In the genomic region with DNA sequence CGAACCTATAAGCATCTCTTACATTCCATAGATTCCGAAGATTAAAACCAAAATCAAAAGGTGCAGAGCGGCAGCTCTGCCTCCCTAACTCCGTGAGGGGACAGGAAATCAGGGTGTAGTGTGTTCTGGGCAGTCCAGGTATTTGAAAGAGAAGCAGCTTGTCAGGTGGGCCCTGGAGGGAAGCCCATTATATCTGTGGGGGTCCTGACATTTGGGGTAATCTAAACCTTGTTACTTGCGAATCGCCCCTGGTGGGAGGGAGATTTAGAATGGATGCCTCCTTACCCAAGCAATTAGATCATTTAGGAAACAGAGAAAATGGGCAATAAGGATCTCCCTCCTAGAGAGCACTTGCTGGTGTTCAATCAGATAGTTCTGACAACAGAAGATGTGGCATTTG, we compare ENCODE assay signal across 21 cellular contexts.
DNase-seq lines count a peak whose midpoint lies in the region; ATAC-seq and TF ChIP-seq lines count a peak whose summit lies in the region.
"Had no signal": no experiment of that assay in that cellular context is flagged by ENCODE, and none has a peak within 500 bp of the region (broad histone marks: within the 10 kb centered on the region; RNA-seq: fewer than 3 reads in every experiment).

No MANE protein-coding gene starts in this region.

- no peak overlapping the region for H3K4me3 Mint-ChIP-seq in MCF 10A (ENCODE audit: unreplicated experiment)
- H3K4me3 Mint-ChIP-seq in type B pancreatic cell: peak overlapping the region; percentile 10
- H3K4me3 Mint-ChIP-seq: CD8-positive, alpha-beta T cell; HFFc6 had no signal

- dilution Hi-C loops in mammary epithelial cell (cut with HindIII; ENCODE audit: low sequenced_read_pairs): no loop called here

- no peak overlapping the region for H3K27ac ChIP-seq in mammary epithelial cell (ENCODE audit: insufficient read depth, low read depth, low read length)
- no peak overlapping the region for H3K27ac ChIP-seq in PC-3 (ENCODE audit: low read length)
- peak overlapping the region; percentile 70 for H3K27ac ChIP-seq in hepatocyte
- H3K27ac ChIP-seq: BLaER1, GM23248, KMS-11 had no signal

- H4K20me1 ChIP-seq in mammary epithelial cell (ENCODE audit: insufficient read depth, low read length) (no peaks in the 10 kb centered on the region), PC-3 (ENCODE audit: low read length) (no peaks in the 10 kb centered on the region), hepatocyte (ENCODE audit: insufficient read depth, poor library complexity, severe bottlenecking) (no peaks in the 10 kb centered on the region)
- H4K20me1 ChIP-seq: BLaER1 had no signal

- H3K27me3 ChIP-seq in mammary epithelial cell (ENCODE audit: insufficient read depth, low read length) (no peaks in the 10 kb centered on the region), PC-3 (ENCODE audit: low read length) (no peaks in the 10 kb centered on the region), hepatocyte (no peaks in the 10 kb centered on the region)
- H3K27me3 ChIP-seq: BLaER1 had no signal

- BruUV-seq in MCF 10A (replicated peaks; lab: Mats Ljungman, UMichigan) (no TSS peak), mammary epithelial cell (replicated peaks; lab: Mats Ljungman, UMichigan) (no TSS peak), PC-3 (replicated peaks; lab: Mats Ljungman, UMichigan) (no TSS peak)

- TF ChIP-seq CTCF in MCF 10A (IDR thresholded peaks at IDR 0.05; ENCODE audit: unreplicated experiment) (no peak), mammary epithelial cell (conservative IDR thresholded peaks at IDR 0.05 in 1 of 2, IDR thresholded peaks at IDR 0.05 in 1 of 2; ENCODE audit: extremely low read depth in 1 of 2, insufficient read depth in 1 of 2, low read depth in 1 of 2, low read length in 2 of 2) (no peak), PC-3 (conservative IDR thresholded peaks at IDR 0.05; ENCODE audit: low read depth, low read length) (no peak), hepatocyte (IDR thresholded peaks at IDR 0.05; ENCODE audit: poor library complexity) (no peak), type B pancreatic cell (conservative IDR thresholded peaks at IDR 0.05) (no peak)

- WGBS in mammary epithelial cell (ENCODE audit: low coverage, missing lambda C conversion rate): 91% methylated on average over 6 of the region's 6 CpGs
- 84% methylated on average over 6 of the region's 6 CpGs for WGBS in hepatocyte (ENCODE audit: low lambda C conversion rate, missing lambda C conversion rate)

- H3K4me3 ChIP-seq in mammary epithelial cell (replicated peaks in 1 of 3; ENCODE audit: insufficient read depth in 1 of 3, low read depth in 2 of 3, low read length in 3 of 3) (no peak overlapping the region), PC-3 (ENCODE audit: low read length) (no peak overlapping the region), hepatocyte (no peak overlapping the region)
- H3K4me3 ChIP-seq: BLaER1 had no signal

- DNase-seq in MCF 10A (ENCODE audit: unreplicated experiment) (no peak), mammary epithelial cell (no peak), PC-3 (no peak), hepatocyte (ENCODE audit: low spot score) (no peak), type B pancreatic cell (ENCODE audit: extremely low spot score, unreplicated experiment) (no peak), HCEC 1CT (no peak), NCI-H2171 (lab: John Stamatoyannopoulos, UW) (no peak)
- no peak for DNase-seq in activated naive CD4-positive, alpha-beta T cell treated with anti-CD3 and anti-CD28 coated beads, Interleukin-2, amount 50 U/mL, for 16 hours
- DNase-seq: 8988T; CD8-positive, alpha-beta T cell; DND-41; GM23248; HFFc6; NCI-H1105; NCI-H187; NCI-H774; SHP77 treated with DMSO at 0.1 percent for 48 hours had no signal

- H3K79me2 ChIP-seq in mammary epithelial cell (ENCODE audit: insufficient read depth, low read length) (peaks cover 56% of the 10 kb centered on the region), PC-3 (ENCODE audit: low read length) (peaks cover 36% of the 10 kb centered on the region), hepatocyte (peaks cover 56% of the 10 kb centered on the region)

- H3K9me2 ChIP-seq in PC-3 (replicated peaks; ENCODE audit: low read length): no peaks in the 10 kb centered on the region
- H3K9me2 ChIP-seq in hepatocyte (replicated peaks; ENCODE audit: insufficient read depth): no peaks in the 10 kb centered on the region

- no peak overlapping the region for H2AFZ ChIP-seq in mammary epithelial cell (ENCODE audit: low read depth, low read length)
- H2AFZ ChIP-seq in PC-3 (ENCODE audit: low read length): no peak overlapping the region
- H2AFZ ChIP-seq in hepatocyte: no peak overlapping the region
- H2AFZ ChIP-seq: GM23248 had no signal

- peaks cover 15% of the 10 kb centered on the region for H3K4me1 ChIP-seq in mammary epithelial cell (ENCODE audit: insufficient read depth, low read length)
- H3K4me1 ChIP-seq in PC-3 (ENCODE audit: insufficient read depth, low read length): peaks cover 18% of the 10 kb centered on the region
- peaks cover 16% of the 10 kb centered on the region for H3K4me1 ChIP-seq in hepatocyte (ENCODE audit: insufficient read depth)

- in situ Hi-C loops in mammary epithelial cell (cut with MboI; ENCODE audit: low sequenced_read_pairs in 2 of 2): no loop called here

- H3K36me3 ChIP-seq in mammary epithelial cell (ENCODE audit: insufficient read depth, low read length) (no peaks in the 10 kb centered on the region), PC-3 (ENCODE audit: low read depth, low read length) (no peaks in the 10 kb centered on the region), hepatocyte (replicated peaks; ENCODE audit: insufficient read depth, low read depth) (no peaks in the 10 kb centered on the region)
- H3K36me3 ChIP-seq: BLaER1 had no signal

- H3K9me3 ChIP-seq in mammary epithelial cell (replicated peaks; ENCODE audit: insufficient read depth, low read length) (no peaks in the 10 kb centered on the region), PC-3 (ENCODE audit: low read length) (no peaks in the 10 kb centered on the region), hepatocyte (ENCODE audit: low read depth) (no peaks in the 10 kb centered on the region)
- H3K9me3 ChIP-seq: BLaER1 had no signal

- peaks cover 3% of the 10 kb centered on the region for H3F3A ChIP-seq in PC-3 (ENCODE audit: low read length, unreplicated experiment)

- peaks cover 11% of the 10 kb centered on the region for H3K36me3 Mint-ChIP-seq in MCF 10A (ENCODE audit: insufficient read depth, unreplicated experiment)
- no peaks in the 10 kb centered on the region for H3K36me3 Mint-ChIP-seq in type B pancreatic cell
- H3K36me3 Mint-ChIP-seq: CD8-positive, alpha-beta T cell had no signal

- H3K27ac Mint-ChIP-seq in MCF 10A (ENCODE audit: low read depth, unreplicated experiment): peak overlapping the region; percentile 61
- no peak overlapping the region for H3K27ac Mint-ChIP-seq in type B pancreatic cell
- H3K27ac Mint-ChIP-seq: CD8-positive, alpha-beta T cell; HFFc6 had no signal

- H3K4me1 Mint-ChIP-seq in MCF 10A (ENCODE audit: insufficient read depth, unreplicated experiment): peaks cover 32% of the 10 kb centered on the region
- H3K4me1 Mint-ChIP-seq in type B pancreatic cell (ENCODE audit: unreplicated experiment): peaks cover 53% of the 10 kb centered on the region

- H3K9me3 Mint-ChIP-seq in MCF 10A (ENCODE audit: unreplicated experiment) (no peaks in the 10 kb centered on the region), type B pancreatic cell (no peaks in the 10 kb centered on the region)
- H3K9me3 Mint-ChIP-seq: CD8-positive, alpha-beta T cell; HFFc6 had no signal

- H3K4me2 ChIP-seq in mammary epithelial cell (ENCODE audit: insufficient read depth, low read depth, low read length) (no peak overlapping the region), PC-3 (ENCODE audit: low read length) (0 out of 2 replicates have a peak overlapping the region, but pooled peaks have one; percentile 78), hepatocyte (no peak overlapping the region)
- H3K4me2 ChIP-seq: BLaER1, KMS-11 had no signal

- H3K27me3 Mint-ChIP-seq in MCF 10A (ENCODE audit: insufficient read depth, unreplicated experiment): no peaks in the 10 kb centered on the region
- peaks cover 3% of the 10 kb centered on the region for H3K27me3 Mint-ChIP-seq in type B pancreatic cell

- intact Hi-C loops in MCF 10A (cut with micrococcal nuclease): loop anchor here (2.0 to 5.0 kb wide), 4 partner anchors 29 to 163 kb away; no protein-coding TSS in a partner anchor
- intact Hi-C loops in mammary epithelial cell (cut with micrococcal nuclease): no loop called here
- intact Hi-C loops in PC-3 (cut with micrococcal nuclease): loop anchor here (2.0 kb wide), 2 partner anchors 21 to 75 kb away; no protein-coding TSS in a partner anchor

- H3K9ac ChIP-seq in mammary epithelial cell (ENCODE audit: insufficient read depth, low read length): no peak overlapping the region
- no peak overlapping the region for H3K9ac ChIP-seq in PC-3 (ENCODE audit: low read length)
- H3K9ac ChIP-seq: BLaER1, GM23248, KMS-11 had no signal

- POLR2A ChIA-PET in MCF 10A (lab: Yijun Ruan, JAX) (interaction anchor here (1.2 to 10.3 kb wide), 8 partner anchors 10 to 162 kb away, joined by 4 to 174 read pairs (median 20); partner anchors contain the start of gene EFNA5), PC-3 (lab: Charles Lee; ENCODE audit: unreplicated experiment) (no interaction called here)

- ATAC-seq in PC-3: no peak
- ATAC-seq: CD8-positive, alpha-beta T cell; Panc1; SK-N-SH treated with all-trans-retinoic acid at 6 μM for 48 hours had no signal

- CTCF ChIA-PET in MCF 10A (lab: Yijun Ruan, JAX): interaction anchor here (0.6 to 2.1 kb wide), 5 partner anchors 9 to 153 kb away, joined by 3 to 7 read pairs (median 4); no protein-coding TSS in a partner anchor
- CTCF ChIA-PET in mammary epithelial cell (lab: Charles Lee; ENCODE audit: low non-redundant PET): no interaction called here
- CTCF ChIA-PET in PC-3 (lab: Charles Lee): no interaction called here
